Comparison of ENCODE assay signal across 2 cellular contexts in genomic region chr2:40592223-40592622, GRCh38.
TF ChIP-seq lines count a peak whose summit lies in the region.

No MANE protein-coding gene starts in this region.

TF ChIP-seq in GM23338, 12 proteins besides CTCF, POLR2A, EP300 and RAD21 (continued from another document):
- TF ChIP-seq EZH2phosphoT487 (IDR thresholded peaks at IDR 0.05; ENCODE audit: unreplicated experiment) (no peak), JUNB (IDR thresholded peaks at IDR 0.05; ENCODE audit: unreplicated experiment) (no peak), ZNF462 (CRISPR knock-in tag; IDR thresholded peaks at IDR 0.05) (no peak), CREB1 (CRISPR knock-in tag; IDR thresholded peaks at IDR 0.05; ENCODE audit: low read depth) (no peak), STAT1 (IDR thresholded peaks at IDR 0.05; ENCODE audit: unreplicated experiment) (no peak), POLR2AphosphoS5 (IDR thresholded peaks at IDR 0.05; ENCODE audit: low read depth) (no peak)
TF ChIP-seq in GM23338: peak in this region for 0.

TF ChIP-seq in SK-N-SH, 30 proteins besides CTCF, POLR2A, EP300 and RAD21 (continued from another document):
- TF ChIP-seq REST (IDR thresholded peaks at IDR 0.05; ENCODE audit: low read depth, low read length) (no peak), NFIC (IDR thresholded peaks at IDR 0.05; ENCODE audit: borderline replicate concordance) (no peak), MAX (IDR thresholded peaks at IDR 0.05; ENCODE audit: low read depth) (no peak), EZH2phosphoT487 (IDR thresholded peaks at IDR 0.05; ENCODE audit: borderline replicate concordance, low read depth) (no peak)
